1 cellular context compared by ENCODE assay signal in the genomic region with DNA sequence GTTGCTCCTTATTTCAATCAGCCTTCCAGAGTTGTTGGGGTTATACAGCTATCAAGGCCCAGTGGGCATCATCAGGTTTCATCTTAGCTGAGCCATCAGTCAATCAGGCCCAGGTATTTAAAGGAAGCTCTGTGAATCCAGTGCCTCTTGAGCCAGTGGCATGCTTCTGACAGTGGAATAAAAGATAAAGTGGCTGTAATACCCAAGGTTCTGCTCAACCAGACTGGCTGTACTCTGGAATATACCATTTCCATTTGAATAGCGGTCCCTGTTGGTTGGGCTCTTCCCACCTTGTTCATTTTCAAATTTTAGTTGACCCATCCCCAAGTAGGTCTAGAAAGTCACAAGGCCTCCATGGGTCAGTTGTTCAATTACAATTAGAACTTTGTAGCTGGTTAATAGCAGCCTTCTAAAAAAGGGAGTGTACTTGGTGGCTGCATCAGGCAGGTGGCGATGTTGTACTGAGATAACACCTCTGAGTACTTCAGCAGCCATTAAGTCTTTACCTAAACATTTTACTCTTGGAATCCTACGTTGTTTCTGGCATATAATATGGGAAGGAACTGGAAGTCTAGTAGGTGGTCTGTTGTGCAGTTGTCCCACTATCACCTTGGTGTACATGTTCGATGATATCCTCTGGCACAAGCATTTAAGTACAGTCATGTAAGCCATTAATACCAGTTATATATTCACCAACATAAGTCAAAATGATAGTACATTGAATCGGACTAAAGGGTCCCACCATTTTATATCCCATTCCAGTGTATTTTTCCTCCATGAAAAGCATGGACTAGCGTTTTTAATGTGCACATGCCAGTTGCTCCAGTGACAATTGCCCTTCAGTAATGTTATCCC.
TF ChIP-seq lines count a peak whose summit lies in the region.

No MANE protein-coding gene starts in this region.

TF ChIP-seq in SK-N-SH treated with all-trans-retinoic acid at 6 μM for 48 hours, 23 proteins besides CTCF, POLR2A, EP300 and RAD21 (continued from another document):
- no peak for TF ChIP-seq ARNTL (CRISPR knock-in tag; IDR thresholded peaks at IDR 0.05; ENCODE audit: borderline replicate concordance, low read depth)
- TF ChIP-seq RARB (CRISPR knock-in tag; IDR thresholded peaks at IDR 0.05): no peak
- TF ChIP-seq BACH2 (CRISPR knock-in tag; IDR thresholded peaks at IDR 0.05; ENCODE audit: borderline replicate concordance): no peak
- TF ChIP-seq, protein P1, sequence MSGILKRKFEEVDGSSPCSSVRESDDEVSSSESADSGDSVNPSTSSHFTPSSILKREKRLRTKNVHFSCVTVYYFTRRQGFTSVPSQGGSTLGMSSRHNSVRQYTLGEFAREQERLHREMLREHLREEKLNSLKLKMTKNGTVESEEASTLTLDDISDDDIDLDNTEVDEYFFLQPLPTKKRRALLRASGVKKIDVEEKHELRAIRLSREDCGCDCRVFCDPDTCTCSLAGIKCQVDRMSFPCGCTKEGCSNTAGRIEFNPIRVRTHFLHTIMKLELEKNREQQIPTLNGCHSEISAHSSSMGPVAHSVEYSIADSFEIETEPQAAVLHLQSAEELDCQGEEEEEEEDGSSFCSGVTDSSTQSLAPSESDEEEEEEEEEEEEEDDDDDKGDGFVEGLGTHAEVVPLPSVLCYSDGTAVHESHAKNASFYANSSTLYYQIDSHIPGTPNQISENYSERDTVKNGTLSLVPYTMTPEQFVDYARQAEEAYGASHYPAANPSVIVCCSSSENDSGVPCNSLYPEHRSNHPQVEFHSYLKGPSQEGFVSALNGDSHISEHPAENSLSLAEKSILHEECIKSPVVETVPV (CRISPR knock-in tag; IDR thresholded peaks at IDR 0.05): no peak
- TF ChIP-seq ZNF70 (CRISPR knock-in tag; IDR thresholded peaks at IDR 0.05): no peak
